Comparison of ENCODE assay signal across 11 cellular contexts in the genomic region with DNA sequence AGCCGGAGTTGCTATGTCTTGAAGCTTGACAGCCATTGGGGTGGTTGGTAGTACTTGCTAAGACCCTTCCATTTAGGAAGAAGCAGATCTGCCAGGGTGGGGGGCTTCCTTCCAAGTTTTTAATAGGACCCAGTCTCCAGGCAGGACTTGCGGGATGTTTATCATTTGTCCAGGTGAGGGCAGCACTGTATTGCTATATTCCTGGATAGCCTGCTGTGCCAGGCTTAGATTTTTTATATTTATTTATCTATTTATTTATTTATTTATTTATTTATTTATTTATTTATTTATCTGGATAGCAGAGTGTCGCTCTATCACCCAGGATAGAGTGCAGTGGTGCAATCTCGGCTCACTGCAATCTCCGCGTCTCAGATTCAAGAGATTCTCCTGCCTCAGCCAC.
DNase-seq lines count a peak whose midpoint lies in the region; ATAC-seq and TF ChIP-seq lines count a peak whose summit lies in the region.
"Had no signal": no experiment of that assay in that cellular context is flagged by ENCODE, and none has a peak within 500 bp of the region (broad histone marks: within the 10 kb centered on the region; RNA-seq: fewer than 3 reads in every experiment).

No MANE protein-coding gene starts in this region.

- H3K9me3 Mint-ChIP-seq in chondrocyte (ENCODE audit: low read depth), result peaks cover 7% of the 10 kb centered on the region

- H3K4me3 Mint-ChIP-seq in chondrocyte (ENCODE audit: unreplicated experiment), result no peak overlapping the region

- peak; percentile 6 to 36 for DNase-seq in NCI-H524 (lab: John Stamatoyannopoulos, UW)
- no peak for DNase-seq in NCI-H524 treated with DMSO at 0.1 percent for 48 hours (lab: John Stamatoyannopoulos, UW)
- peak; percentile 11 for DNase-seq in NAMALWA (ENCODE audit: low spot score)
- no peak for DNase-seq in chondrocyte (ENCODE audit: low spot score)
- peak; percentile 1 for DNase-seq in pons (ENCODE audit: low spot score)
- DNase-seq in cerebellar nuclear complex (lab: John Stamatoyannopoulos, UW), result no peak
- DNase-seq in NCI-H345 treated with DMSO at 0.1 percent for 48 hours (lab: John Stamatoyannopoulos, UW; ENCODE audit: unreplicated experiment), result no peak
- DNase-seq: activated gamma-delta T cell treated with Interleukin-2 at 50 U/mL for 16 hours, NCI-H774, uterus had no signal

- no peak for ATAC-seq in GM18502 (IDR thresholded peaks at IDR 0.05; ENCODE audit: poor library complexity, unreplicated experiment)

- no peak overlapping the region for H3K27ac Mint-ChIP-seq in chondrocyte (ENCODE audit: unreplicated experiment)

- peak; percentile 61 for TF ChIP-seq CTCF in chondrocyte (IDR thresholded peaks at IDR 0.05)

- H3K27me3 Mint-ChIP-seq in chondrocyte (ENCODE audit: low read depth), result no peaks in the 10 kb centered on the region

- H3K36me3 Mint-ChIP-seq in chondrocyte (ENCODE audit: low read depth), result no peaks in the 10 kb centered on the region

- H3K4me1 Mint-ChIP-seq in chondrocyte (ENCODE audit: low read depth), result no peaks in the 10 kb centered on the region

Comparison
In these comparisons a context has a peak if more than half of its experiments do, and no peak if none do; other contexts are left out.
1. DNase-seq: peak in NCI-H524 (2 of 2), NAMALWA (single experiment) and pons (single experiment); none in NCI-H524 treated with DMSO at 0.1 percent for 48 hours (single experiment), chondrocyte (single experiment), cerebellar nuclear complex (0 of 2) and NCI-H345 treated with DMSO at 0.1 percent for 48 hours (single experiment).